Comparison of ENCODE assay signal across 30 cellular contexts in genomic region chr7:47128719-47129118, GRCh38.
"Had no signal": no experiment of that assay in that cellular context is flagged by ENCODE, and none has a peak within 500 bp of the region (broad histone marks: within the 10 kb centered on the region; RNA-seq: fewer than 3 reads in every experiment).

No MANE protein-coding gene starts in this region.

- H3K36me3 ChIP-seq: breast epithelium, esophagus muscularis mucosa, heart left ventricle, left lung, lower lobe of right lung, prostate gland, uterus had no signal

- H3K9me3 ChIP-seq: breast epithelium, esophagus muscularis mucosa, heart left ventricle, left lung, lower lobe of right lung, prostate gland, uterus had no signal

- H3K4me1 ChIP-seq: breast epithelium, esophagus muscularis mucosa, left lung, lower lobe of right lung, prostate gland, uterus had no signal

- H3K27me3 ChIP-seq: breast epithelium, esophagus muscularis mucosa, heart left ventricle, left lung, uterus had no signal

- H3K4me3 ChIP-seq: breast epithelium, esophagus muscularis mucosa, heart left ventricle, left lung, lower lobe of right lung, prostate gland, uterus had no signal

- DNase-seq: activated CD4-positive, alpha-beta memory T cell treated with anti-CD3 and anti-CD28 coated beads for 36 hours; activated CD4-positive, alpha-beta T cell treated with anti-CD3 and anti-CD28 coated beads, Interleukin-2, amount 10 ng/mL, durations not matched to agents 24 days and 14 days; activated CD4-positive, CD25-positive, alpha-beta regulatory T cell treated with anti-CD3 and anti-CD28 coated beads, Interleukin-2, amount 50 U/mL, for 72 hours; activated CD8-positive, alpha-beta memory T cell treated with anti-CD3 and anti-CD28 coated beads, Interleukin-2, amount 50 U/mL, for 48 hours; activated gamma-delta T cell; activated naive CD4-positive, alpha-beta T cell treated with anti-CD3 and anti-CD28 coated beads, Interleukin-2, amount 50 U/mL, for 16 hours; activated T-cell treated with anti-CD3 and anti-CD28 coated beads, Interleukin-2, amount 50 U/mL, for 24 hours; amygdala; effector CD4-positive, alpha-beta T cell; heart left ventricle; hypothalamus; immature natural killer cell; left lung; lower lobe of right lung; mesendoderm; retina; small intestine; stimulated activated CD4-positive, alpha-beta T cell treated with anti-CD3 and anti-CD28 coated beads, Interleukin-1b, Interleukin-23, amount 100 ng/mL, for 48 hours; stimulated activated CD4-positive, alpha-beta T cell treated with anti-CD3 and anti-CD28 coated beads, Interleukin-4, amount 100 ng/mL, for 4 hours; stimulated activated CD8-positive, alpha-beta memory T cell treated with anti-CD3 and anti-CD28 coated beads, Interleukin-4, amount 100 ng/mL, for 48 hours; stimulated activated naive CD8-positive, alpha-beta T cell treated with anti-CD3 and anti-CD28 coated beads, Interleukin-15, amount 100 ng/mL, for 72 hours; substantia nigra; T-helper 2 cell; uterus had no signal

- H3K27ac ChIP-seq: breast epithelium, esophagus muscularis mucosa, heart left ventricle, left lung, lower lobe of right lung, prostate gland, uterus had no signal

- ATAC-seq: heart left ventricle; left lung; lower lobe of right lung; natural killer cell treated with Interleukin-12 subunit alpha and Interleukin-12 subunit beta and Interleukin-15 and Interleukin-18, amount 100 ng/mL, for 72 hours; sciatic nerve; stimulated activated memory B cell treated with anti-CD40 and anti-IgM and Interleukin-4, amounts not matched to agents 10 μg/mL and 1 μg/mL and 100 μg/mL, for 72 hours; stimulated activated naive CD8-positive, alpha-beta T cell treated with anti-CD3 and anti-CD28 coated beads, Interleukin-15, amount 100 ng/mL, for 72 hours had no signal
